8 cellular contexts compared by ENCODE assay signal in genomic region chr12:120713861-120714482, GRCh38. TPM values are rescaled to one million over a fixed set of nuclear protein-coding genes. Genes with fewer than 3 reads are reported as not detected.
DNase-seq lines count a peak whose midpoint lies in the region; ATAC-seq and TF ChIP-seq lines count a peak whose summit lies in the region.

No MANE protein-coding gene starts in this region.

- 21% methylated on average over 4 of the region's 4 CpGs for whole genome bisulfite sequencing in esophagus squamous epithelium, 2 donors
- WGBS in stomach, 5 donors: 15 to 23% (median 17%) methylated on average over 4 of the region's 4 CpGs

- no peak for TF ChIP-seq POLR2A in esophagus squamous epithelium (IDR thresholded peaks at IDR 0.05)
- no peak for TF ChIP-seq POLR2A in stomach (IDR thresholded peaks at IDR 0.05)

- H3K9me2 ChIP-seq in PC-9 (ENCODE audit: insufficient read depth): no peaks in the 10 kb centered on the region
- no peaks in the 10 kb centered on the region for H3K9me2 ChIP-seq in neural cell (ENCODE audit: insufficient read depth, low read length)

- POLR2A ChIA-PET in PC-9 (lab: Charles Lee; ENCODE audit: unreplicated experiment): no interaction called here

- H4K20me1 ChIP-seq in PC-9 (ENCODE audit: insufficient read depth) (peaks cover 4% of the 10 kb centered on the region; the same call in 1 of the 2 replicates), neural cell (ENCODE audit: insufficient read depth) (no peaks in the 10 kb centered on the region)

- H3K36me3 ChIP-seq in PC-9 (ENCODE audit: low read depth): peaks cover 7% of the 10 kb centered on the region; the same call in 1 of the 2 replicates
- peaks cover 5 to 54% (median 31%) of the 10 kb centered on the region in 3 donors for H3K36me3 ChIP-seq in esophagus squamous epithelium
- peaks cover 5% of the 10 kb centered on the region for H3K36me3 ChIP-seq in neural cell (ENCODE audit: insufficient read depth, low read length)
- peaks cover 43 to 58% (median 55%) of the 10 kb centered on the region in 4 donors for H3K36me3 ChIP-seq in stomach

- no peak overlapping the region for H3K4me2 ChIP-seq in PC-9
- H3K4me2 ChIP-seq in neural cell (ENCODE audit: low read length): no peak overlapping the region

- H3K27me3 ChIP-seq in PC-9 (ENCODE audit: insufficient read depth, low read depth) (no peaks in the 10 kb centered on the region), esophagus squamous epithelium (no peaks in the 10 kb centered on the region), neural cell (ENCODE audit: insufficient read depth, low read depth, low read length) (no peaks in the 10 kb centered on the region), stomach (no peaks in the 10 kb centered on the region)

- TF ChIP-seq RAD21 in neural cell (conservative IDR thresholded peaks at IDR 0.05): peak; percentile 76

- H3K27ac ChIP-seq in PC-9 (no peak overlapping the region), esophagus squamous epithelium (no peak overlapping the region), neural cell (ENCODE audit: low read length) (no peak overlapping the region), stomach (peak overlapping the region in 1 of 5 donors; percentile 27)

- H3K79me2 ChIP-seq in PC-9 (ENCODE audit: low read depth) (peaks cover 20% of the 10 kb centered on the region), neural cell (replicated peaks; ENCODE audit: insufficient read depth, low read length) (peaks cover 25% of the 10 kb centered on the region)

- DNase-seq in EH (ENCODE audit: low read depth) (peak; percentile 85), Kasumi-1 (lab: John Stamatoyannopoulos, UW) (peak; percentile 93 to 94), PC-9 (peak; percentile 48 to 55), activated T-cell treated with anti-CD3 and anti-CD28 coated beads for 4 hours (peak; percentile 71), esophagus squamous epithelium (lab: John Stamatoyannopoulos, UW) (no peak), stomach (peak; percentile 73)

- H3F3A ChIP-seq in PC-9 (ENCODE audit: insufficient read depth, low read depth): peaks cover 8% of the 10 kb centered on the region; the same call in 1 of the 2 replicates
- H3F3A ChIP-seq in neural cell (ENCODE audit: insufficient read depth, low read length, poor library complexity, severe bottlenecking): peaks cover 3% of the 10 kb centered on the region

- H2AFZ ChIP-seq in PC-9 (no peak overlapping the region), neural cell (ENCODE audit: low read depth, low read length) (no peak overlapping the region)

- CTCF ChIA-PET in PC-9 (lab: Charles Lee): no interaction called here

- ATAC-seq in HG03469 (IDR thresholded peaks at IDR 0.05; ENCODE audit: unreplicated experiment): no peak

- H3K4me1 ChIP-seq in PC-9 (replicated peaks; ENCODE audit: insufficient read depth) (0 out of 2 replicates have a peak, but pooled peaks cover 7% of the 10 kb centered on the region), esophagus squamous epithelium (peaks cover 14 to 36% (median 18%) of the 10 kb centered on the region in 3 donors), stomach (peaks cover 21 to 52% (median 32%) of the 10 kb centered on the region in 4 donors)

- no TSS peak for BruUV-seq in PC-9 (replicated peaks; lab: Mats Ljungman, UMichigan)

- TF ChIP-seq CTCF in PC-9 (conservative IDR thresholded peaks at IDR 0.05) (peak; percentile 90), esophagus squamous epithelium (IDR thresholded peaks at IDR 0.05) (peak; percentile 59 to 87 (median 82)), neural cell (IDR thresholded peaks at IDR 0.05; ENCODE audit: poor library complexity, severe bottlenecking) (peak; percentile 83), stomach (IDR thresholded peaks at IDR 0.05) (peak in 5 of 7 experiments; percentile 62 to 88 (median 75))

- no peak overlapping the region for H3K9ac ChIP-seq in neural cell (ENCODE audit: low read length)

- H3K4me3 ChIP-seq in PC-9: no peak overlapping the region
- no peak overlapping the region for H3K4me3 ChIP-seq in esophagus squamous epithelium
- H3K4me3 ChIP-seq in neural cell (ENCODE audit: low read length): no peak overlapping the region
- no peak overlapping the region for H3K4me3 ChIP-seq in stomach

- TF ChIP-seq EP300 in neural cell (conservative IDR thresholded peaks at IDR 0.05; ENCODE audit: poor library complexity, severe bottlenecking) (no peak), stomach (IDR thresholded peaks at IDR 0.05) (no peak)

- H3K9me3 ChIP-seq in PC-9 (ENCODE audit: insufficient read depth, low read depth): no peaks in the 10 kb centered on the region
- H3K9me3 ChIP-seq in esophagus squamous epithelium: no peaks in the 10 kb centered on the region
- H3K9me3 ChIP-seq in neural cell (ENCODE audit: low read length): no peaks in the 10 kb centered on the region
- no peaks in the 10 kb centered on the region for H3K9me3 ChIP-seq in stomach

- intact Hi-C loops in PC-9 (cut with micrococcal nuclease; ENCODE audit: unreplicated experiment): loop anchor here (1.0 to 5.0 kb wide), 5 partner anchors 67 to 389 kb away; no protein-coding TSS in a partner anchor
- intact Hi-C loops in esophagus squamous epithelium (cut with DNase I): loop anchor here (5.0 kb wide), 1 partner anchor 67 kb away; no protein-coding TSS in a partner anchor
- intact Hi-C loops in stomach (cut with DNase I; ENCODE audit: low total_unique reads): loop anchor here (5.0 to 10.0 kb wide), 2 partner anchors 67 to 129 kb away; partner anchors contain the start of gene POP5

TF ChIP-seq in neural cell, 6 proteins besides CTCF, POLR2A, EP300 and RAD21:
- TF ChIP-seq EZH2 (IDR thresholded peaks at IDR 0.05; ENCODE audit: borderline replicate concordance, insufficient read depth, low read length, poor library complexity, severe bottlenecking) (no peak), MXI1 (conservative IDR thresholded peaks at IDR 0.05; ENCODE audit: poor library complexity, severe bottlenecking) (no peak), POLR2AphosphoS5 (IDR thresholded peaks at IDR 0.05) (no peak), REST (IDR thresholded peaks at IDR 0.05; ENCODE audit: borderline replicate concordance) (no peak), TAF1 (IDR thresholded peaks at IDR 0.05; ENCODE audit: low read depth) (no peak), SMC3 (conservative IDR thresholded peaks at IDR 0.05; ENCODE audit: poor library complexity) (peak; percentile 87)
TF ChIP-seq in neural cell: peak in this region for 1.

RNA-seq across cellular contexts. Expression of gene UNC119B, which starts 3.7 kb away (rescaled TPM):
- total RNA-seq in PC-9 (2021): 25.9 and 30.2 TPM in 2 replicates
- total RNA-seq in esophagus squamous epithelium: 10 to 100 TPM in 3 of 4 donors, 1 to 10 TPM in 1; 6.4 to 23.3 (median 12.4) TPM
- polyA plus RNA-seq in neural cell: 17.3 and 20.3 TPM in 2 replicates
- 30.7 and 32.0 TPM in 2 replicates for polyA minus RNA-seq in neural cell
- total RNA-seq in stomach: 10 to 100 TPM in 4 of 5 donors, 1 to 10 TPM in 1; 8.2 to 26.8 (median 19.7) TPM
- polyA plus RNA-seq in stomach: 10 to 100 TPM in 2 of 3 donors, 1 to 10 TPM in 1; 9.6 to 14.6 (median 12.5) TPM

RNA-seq across cellular contexts. Expression of gene ACADS, which starts 11.7 kb away (rescaled TPM):
- total RNA-seq in PC-9 (2021): 8.2 and 14.2 TPM in 2 replicates
- 10 to 100 TPM; 11.3 to 30.9 (median 19.6) TPM for total RNA-seq in esophagus squamous epithelium
- 3.6 and 5.2 TPM in 2 replicates for polyA plus RNA-seq in neural cell
- polyA minus RNA-seq in neural cell: 0.58 and 1.2 TPM in 2 replicates
- 100 to 1,000 TPM in 2 of 5 donors, 10 to 100 TPM in 3; 16.5 to 313 (median 28.5) TPM for total RNA-seq in stomach
- polyA plus RNA-seq in stomach: 10 to 100 TPM; 31.1 to 60.6 (median 46.3) TPM

RNA-seq across cellular contexts. Expression of gene MLEC, which starts 27.0 kb away (rescaled TPM):
- total RNA-seq in PC-9 (2021) (110 and 131 TPM in 2 replicates), esophagus squamous epithelium (10 to 100 TPM; 20.7 to 48.9 (median 34.3) TPM), stomach (1,000 to 10,000 TPM in 1 of 5 donors, 10 to 100 TPM in 4; 22.2 to 1,695 (median 86.6) TPM)
- polyA plus RNA-seq in neural cell (27.4 and 33.2 TPM in 2 replicates), stomach (10 to 100 TPM; 15.1 to 28.4 (median 17.1) TPM)
- 50.2 and 56.0 TPM in 2 replicates for polyA minus RNA-seq in neural cell
